Comparison of ENCODE assay signal across 8 cellular contexts in genomic region chr5:108749130-108749861, GRCh38.
DNase-seq lines count a peak whose midpoint lies in the region; ATAC-seq and TF ChIP-seq lines count a peak whose summit lies in the region.

No MANE protein-coding gene starts in this region.

- H3K4me3 Mint-ChIP-seq in memory B cell = peak overlapping the region; percentile 100

- no peaks in the 10 kb centered on the region for H3K9me3 ChIP-seq in duodenal mucosa (ENCODE audit: control insufficient read depth in 1 of 2, low read length in 2 of 2)
- H3K9me3 ChIP-seq in subcutaneous abdominal adipose tissue (ENCODE audit: control insufficient read depth in 5 of 5, low read length in 5 of 5) = no peaks in the 10 kb centered on the region

- no peak for TF ChIP-seq CTCF in GM20000 (IDR thresholded peaks at IDR 0.05; ENCODE audit: extremely low read depth, missing control alignments)

- ATAC-seq in HG03469 (IDR thresholded peaks at IDR 0.05; ENCODE audit: unreplicated experiment) (peak; percentile 3), memory B cell (ENCODE audit: low read depth) (peak; percentile 9)

- H3K4me1 ChIP-seq in duodenal mucosa (ENCODE audit: control insufficient read depth in 1 of 2, insufficient read depth in 2 of 2, low read length in 2 of 2) (peaks cover 5 to 11% of the 10 kb centered on the region in 2 donors), subcutaneous abdominal adipose tissue (ENCODE audit: control insufficient read depth in 5 of 5, insufficient read depth in 5 of 5, low read length in 5 of 5) (peaks cover 5 to 31% (median 28%) of the 10 kb centered on the region in 5 donors)

- H3K36me3 ChIP-seq in duodenal mucosa (ENCODE audit: control insufficient read depth in 1 of 2, insufficient read depth in 2 of 2, low read length in 2 of 2) = no peaks in the 10 kb centered on the region
- H3K36me3 ChIP-seq in subcutaneous abdominal adipose tissue (ENCODE audit: control insufficient read depth in 5 of 5, insufficient read depth in 5 of 5, low read length in 5 of 5) = no peaks in the 10 kb centered on the region

- H3K27ac ChIP-seq in duodenal mucosa (ENCODE audit: low read depth, low read length) = peak overlapping the region; percentile 58
- H3K27ac ChIP-seq in subcutaneous abdominal adipose tissue (ENCODE audit: low read depth, low read length) = peak overlapping the region; percentile 100

- no peaks in the 10 kb centered on the region for H3K27me3 ChIP-seq in duodenal mucosa (ENCODE audit: control insufficient read depth in 1 of 2, insufficient read depth in 2 of 2, low read length in 2 of 2)
- no peaks in the 10 kb centered on the region for H3K27me3 ChIP-seq in subcutaneous abdominal adipose tissue (ENCODE audit: control insufficient read depth in 5 of 5, insufficient read depth in 4 of 5, low read length in 5 of 5)

- DNase-seq in ELF-1 (ENCODE audit: low read depth, low spot score) = peak; percentile 60
- peak; percentile 65 for DNase-seq in GM20000 (ENCODE audit: low spot score)
- DNase-seq in SKM-1 treated with dmso at 0.1 percent for 144 hours (lab: John Stamatoyannopoulos, UW; ENCODE audit: unreplicated experiment) = peak; percentile 56
- peak in 1 of 2 donors; percentile 6 for DNase-seq in memory B cell (ENCODE audit: low spot score in 2 of 2)
- DNase-seq in DMS153 (lab: John Stamatoyannopoulos, UW) = no peak

- H3K36me3 Mint-ChIP-seq in memory B cell = no peaks in the 10 kb centered on the region

- H3K9me3 Mint-ChIP-seq in memory B cell = no peaks in the 10 kb centered on the region

- no peaks in the 10 kb centered on the region for H3K27me3 Mint-ChIP-seq in memory B cell

- peaks cover 13% of the 10 kb centered on the region for H3K4me1 Mint-ChIP-seq in memory B cell

- peak overlapping the region; percentile 77 to 93 for H3K4me3 ChIP-seq in duodenal mucosa (ENCODE audit: low read depth in 1 of 2, low read length in 2 of 2)
- peak overlapping the region; percentile 80 to 97 (median 89) for H3K4me3 ChIP-seq in subcutaneous abdominal adipose tissue (ENCODE audit: low read depth in 1 of 5, low read length in 5 of 5)

- peak overlapping the region; percentile 71 to 94 for H3K9ac ChIP-seq in duodenal mucosa (ENCODE audit: low read depth in 1 of 2, low read length in 2 of 2)
- H3K9ac ChIP-seq in subcutaneous abdominal adipose tissue (ENCODE audit: low read length in 5 of 5) = peak overlapping the region; percentile 66 to 100 (median 97)

- peak overlapping the region; percentile 97 for H3K27ac Mint-ChIP-seq in memory B cell
